In genomic region chr12:64931981-64932380, GRCh38 we compare ENCODE assay signal across 17 cellular contexts.
"Had no signal": no experiment of that assay in that cellular context is flagged by ENCODE, and none has a peak within 500 bp of the region (broad histone marks: within the 10 kb centered on the region; RNA-seq: fewer than 3 reads in every experiment).

No MANE protein-coding gene starts in this region.

- H3K36me3 ChIP-seq: esophagus squamous epithelium, heart right ventricle, lower lobe of right lung, sigmoid colon, upper lobe of right lung, WERI-Rb-1 had no signal

- H3K9me3 ChIP-seq: body of pancreas, esophagus squamous epithelium, lower lobe of right lung, sigmoid colon, upper lobe of right lung had no signal

- H3K27ac Mint-ChIP-seq: activated naive CD4-positive, alpha-beta T cell treated with anti-CD3 and anti-CD28 coated beads, Interleukin-2, amount 50 U/mL, for 72 hours; effector memory CD8-positive, alpha-beta T cell; natural killer cell; stimulated activated naive B cell treated with anti-CD40 and anti-IgM and Interleukin-4, amounts not matched to agents 10 μg/mL and 1 μg/mL and 100 μg/mL, for 72 hours; T-helper 1 cell treated with Interleukin-12 subunit alpha and Interleukin-12 subunit beta and Interleukin-4 antibody, amounts not matched to agents 30 μg/mL and 1 μg/mL, for 36 hours had no signal

- H3K27me3 ChIP-seq: body of pancreas, esophagus squamous epithelium, sigmoid colon, upper lobe of right lung had no signal

- DNase-seq: activated CD4-positive, alpha-beta T cell treated with anti-CD3 and anti-CD28 coated beads, Interleukin-2, amount 50 U/mL, for 4 hours; activated gamma-delta T cell; amygdala; body of pancreas; caudate nucleus; effector memory CD8-positive, alpha-beta T cell; esophagus squamous epithelium; heart right ventricle; lower lobe of right lung; natural killer cell; sigmoid colon; stimulated activated CD4-positive, alpha-beta T cell treated with anti-CD3 and anti-CD28 coated beads, Interleukin-4, amount 100 ng/mL, for 24 hours; stimulated activated naive B cell treated with anti-CD40 and anti-IgM and Interleukin-4, amounts not matched to agents 10 μg/mL and 1 μg/mL and 100 μg/mL, for 72 hours; upper lobe of right lung; WERI-Rb-1 had no signal

- H3K36me3 Mint-ChIP-seq: activated naive CD4-positive, alpha-beta T cell treated with anti-CD3 and anti-CD28 coated beads, Interleukin-2, amount 50 U/mL, for 72 hours; natural killer cell; stimulated activated naive B cell treated with anti-CD40 and anti-IgM and Interleukin-4, amounts not matched to agents 10 μg/mL and 1 μg/mL and 100 μg/mL, for 72 hours had no signal

- H3K4me3 Mint-ChIP-seq: effector memory CD8-positive, alpha-beta T cell; natural killer cell; stimulated activated naive B cell treated with anti-CD40 and anti-IgM and Interleukin-4, amounts not matched to agents 10 μg/mL and 1 μg/mL and 100 μg/mL, for 72 hours; T-helper 1 cell treated with Interleukin-12 subunit alpha and Interleukin-12 subunit beta and Interleukin-4 antibody, amounts not matched to agents 30 μg/mL and 1 μg/mL, for 36 hours had no signal

- H3K4me3 ChIP-seq: body of pancreas, esophagus squamous epithelium, heart right ventricle, lower lobe of right lung, sigmoid colon, upper lobe of right lung had no signal

- H3K4me1 ChIP-seq: body of pancreas, esophagus squamous epithelium, heart right ventricle, lower lobe of right lung, sigmoid colon, upper lobe of right lung had no signal

- H3K27ac ChIP-seq: body of pancreas, esophagus squamous epithelium, heart right ventricle, lower lobe of right lung, sigmoid colon, upper lobe of right lung, WERI-Rb-1 had no signal

- H3K9me3 Mint-ChIP-seq: activated naive CD4-positive, alpha-beta T cell treated with anti-CD3 and anti-CD28 coated beads, Interleukin-2, amount 50 U/mL, for 72 hours; effector memory CD8-positive, alpha-beta T cell; natural killer cell; stimulated activated naive B cell treated with anti-CD40 and anti-IgM and Interleukin-4, amounts not matched to agents 10 μg/mL and 1 μg/mL and 100 μg/mL, for 72 hours; T-helper 1 cell treated with Interleukin-12 subunit alpha and Interleukin-12 subunit beta and Interleukin-4 antibody, amounts not matched to agents 30 μg/mL and 1 μg/mL, for 36 hours had no signal

- H3K4me1 Mint-ChIP-seq: natural killer cell had no signal

- ATAC-seq: activated naive CD4-positive, alpha-beta T cell treated with anti-CD3 and anti-CD28 coated beads, Interleukin-2, amount 50 U/mL, for 72 hours; body of pancreas; effector memory CD8-positive, alpha-beta T cell; heart right ventricle; lower lobe of right lung; natural killer cell; stimulated activated naive B cell treated with anti-CD40 and anti-IgM and Interleukin-4, amounts not matched to agents 10 μg/mL and 1 μg/mL and 100 μg/mL, for 72 hours; upper lobe of right lung had no signal
